Comparison of ENCODE assay signal across 9 cellular contexts in genomic region chr12:104604995-104605675, GRCh38.
A peak's percentile ranks its signal among the peaks of the same experiment; 100 is the strongest.
DNase-seq lines count a peak whose midpoint lies in the region; ATAC-seq and TF ChIP-seq lines count a peak whose summit lies in the region.
"Had no signal": no experiment of that assay in that cellular context is flagged by ENCODE, and none has a peak within 500 bp of the region (broad histone marks: within the 10 kb centered on the region; RNA-seq: fewer than 3 reads in every experiment).

No MANE protein-coding gene starts in this region.

- H3K4me3 Mint-ChIP-seq in activated CD4-positive, alpha-beta memory T cell treated with anti-CD3 and anti-CD28 coated beads for 36 hours, result no peak overlapping the region

- H3K9me3 Mint-ChIP-seq in activated CD4-positive, alpha-beta memory T cell treated with anti-CD3 and anti-CD28 coated beads for 36 hours, result no peaks in the 10 kb centered on the region

- H3K27ac Mint-ChIP-seq in activated CD4-positive, alpha-beta memory T cell treated with anti-CD3 and anti-CD28 coated beads for 36 hours, result peak overlapping the region; percentile 92

- H3K9me3 ChIP-seq in right cardiac atrium (ENCODE audit: control insufficient read depth, low read length) (no peaks in the 10 kb centered on the region), stomach (no peaks in the 10 kb centered on the region)

- no peak for TF ChIP-seq CTCF in stomach (IDR thresholded peaks at IDR 0.05)
- no peak for TF ChIP-seq CTCF in GM10266 (IDR thresholded peaks at IDR 0.05; ENCODE audit: control insufficient read depth, insufficient read depth, low read depth, missing control alignments)

- H3K27me3 Mint-ChIP-seq in activated CD4-positive, alpha-beta memory T cell treated with anti-CD3 and anti-CD28 coated beads for 36 hours, result no peaks in the 10 kb centered on the region

- H3K4me1 Mint-ChIP-seq in activated CD4-positive, alpha-beta memory T cell treated with anti-CD3 and anti-CD28 coated beads for 36 hours (ENCODE audit: low read depth), result peaks cover 51% of the 10 kb centered on the region

- WGBS in right cardiac atrium, result 89% methylated on average over 16 of the region's 16 CpGs
- 89 to 95% (median 92%) methylated on average over 16 of the region's 16 CpGs for WGBS in stomach, 5 donors

- ATAC-seq in right cardiac atrium, result no peak
- no peak for ATAC-seq in GM21717 (IDR thresholded peaks at IDR 0.05; ENCODE audit: unreplicated experiment)

- peak; percentile 84 for DNase-seq in HT1080 (ENCODE audit: low read depth)
- DNase-seq in activated CD4-positive, alpha-beta memory T cell treated with anti-CD3 and anti-CD28 coated beads for 36 hours, result no peak
- peak; percentile 25 to 73 (median 63) for DNase-seq in right cardiac atrium
- DNase-seq in stomach, result no peak
- DNase-seq in activated effector memory CD4-positive, alpha-beta T cell treated with anti-CD3 and anti-CD28 coated beads, Interleukin-2, amount 50 U/mL, for 16 hours, result no peak
- no peak for DNase-seq in NCI-H1930 (lab: John Stamatoyannopoulos, UW)
- no peak for DNase-seq in GM10266 (ENCODE audit: extremely low spot score)
- DNase-seq: activated CD8-positive, alpha-beta memory T cell treated with anti-CD3 and anti-CD28 coated beads for 24 hours had no signal

- peaks cover 6% of the 10 kb centered on the region for H3K4me1 ChIP-seq in right cardiac atrium (ENCODE audit: control insufficient read depth, insufficient read depth, low read length)
- H3K4me1 ChIP-seq in stomach, result peaks cover 9 to 73% (median 30%) of the 10 kb centered on the region in 4 donors

- H3K4me3 ChIP-seq in right cardiac atrium (ENCODE audit: low read length), result no peak overlapping the region
- no peak overlapping the region for H3K4me3 ChIP-seq in stomach

- POLR2A ChIA-PET in activated CD4-positive, alpha-beta memory T cell treated with anti-CD3 and anti-CD28 coated beads for 36 hours (lab: Charles Lee), result interaction anchor here (1.0 to 1.7 kb wide), 7 partner anchors 37 to 146 kb away, joined by 3 to 12 read pairs (median 4); no protein-coding TSS in a partner anchor

- H3K27ac ChIP-seq in right cardiac atrium (ENCODE audit: low read length) (peak overlapping the region; percentile 16), stomach (peak overlapping the region in 4 of 5 donors; percentile 44 to 79 (median 64))

- H3K36me3 Mint-ChIP-seq in activated CD4-positive, alpha-beta memory T cell treated with anti-CD3 and anti-CD28 coated beads for 36 hours, result peaks cover 9% of the 10 kb centered on the region

- H3K36me3 ChIP-seq in stomach, result no peaks in the 10 kb centered on the region

- no peak for TF ChIP-seq EP300 in stomach (IDR thresholded peaks at IDR 0.05)

- CTCF ChIA-PET in activated CD4-positive, alpha-beta memory T cell treated with anti-CD3 and anti-CD28 coated beads for 36 hours (lab: Charles Lee), result interaction anchor here (0.7 to 3.5 kb wide), 6 partner anchors 9 to 223 kb away, joined by 3 to 16 read pairs (median 4); partner anchors contain the start of gene CHST11

- no peak for TF ChIP-seq POLR2A in stomach (IDR thresholded peaks at IDR 0.05)

- intact Hi-C loops in activated CD4-positive, alpha-beta memory T cell treated with anti-CD3 and anti-CD28 coated beads for 36 hours (cut with micrococcal nuclease), result loop anchor here (1.0 to 2.0 kb wide), 7 partner anchors 27 to 145 kb away; no protein-coding TSS in a partner anchor
- intact Hi-C loops in right cardiac atrium (cut with DNase I), result no loop called here
- intact Hi-C loops in stomach (cut with DNase I; ENCODE audit: low total_unique reads), result no loop called here

- H3K27me3 ChIP-seq in right cardiac atrium (ENCODE audit: control insufficient read depth, insufficient read depth) (no peaks in the 10 kb centered on the region), stomach (no peaks in the 10 kb centered on the region)

Comparison
In these comparisons a context has a peak if more than half of its experiments do, and no peak if none do; other contexts are left out.
1. DNase-seq: peak in HT1080 (single experiment) and right cardiac atrium (3 of 3); none in activated CD4-positive, alpha-beta memory T cell treated with anti-CD3 and anti-CD28 coated beads for 36 hours (single experiment), stomach (single experiment), activated effector memory CD4-positive, alpha-beta T cell treated with anti-CD3 and anti-CD28 coated beads, Interleukin-2, amount 50 U/mL, for 16 hours (single experiment), NCI-H1930 (0 of 2) and GM10266 (single experiment).